ENCODE assay signal across 8 cellular contexts in genomic region chr12:57240926-57241555, GRCh38.
ATAC-seq and TF ChIP-seq lines count a peak whose summit lies in the region.

No MANE protein-coding gene starts in this region.

- peak overlapping the region; percentile 91 for H3K4me3 Mint-ChIP-seq in activated naive CD8-positive, alpha-beta T cell

- H3K4me3 ChIP-seq in DOHH2 (ENCODE audit: low read length) (peak overlapping the region; percentile 87), KMS-11 (IDR thresholded peaks at IDR 0.05; ENCODE audit: insufficient read depth, low read depth, low read length) (no peak overlapping the region), mucosa of rectum (ENCODE audit: low read length in 2 of 2) (peak overlapping the region; percentile 52 to 65)

- no peaks in the 10 kb centered on the region for H3K9me2 ChIP-seq in DOHH2 (replicated peaks; ENCODE audit: control insufficient read depth, low read length)

- H3K36me3 ChIP-seq in DOHH2 (ENCODE audit: control insufficient read depth, low read length) = peaks cover 16% of the 10 kb centered on the region
- no peaks in the 10 kb centered on the region for H3K36me3 ChIP-seq in KMS-11 (ENCODE audit: insufficient read depth)
- H3K36me3 ChIP-seq in mucosa of rectum (ENCODE audit: control insufficient read depth in 2 of 2, insufficient read depth in 2 of 2, low read length in 2 of 2) = no peaks in the 10 kb centered on the region

- peaks cover 30% of the 10 kb centered on the region for H3F3A ChIP-seq in DOHH2 (ENCODE audit: control insufficient read depth, insufficient read depth)

- H3K4me2 ChIP-seq in DOHH2 (ENCODE audit: low read length) = peak overlapping the region; percentile 99
- peak overlapping the region; percentile 99 for H3K4me2 ChIP-seq in KMS-11

- peak overlapping the region; percentile 57; the same call in 1 of the 2 replicates for H3K9ac ChIP-seq in KMS-11
- H3K9ac ChIP-seq in mucosa of rectum (ENCODE audit: low read depth in 1 of 2, low read length in 2 of 2) = peak overlapping the region in 1 of 2 donors; percentile 24

- TF ChIP-seq CTCF in DOHH2 (IDR thresholded peaks at IDR 0.05; ENCODE audit: low read depth, low read length, poor library complexity, severe bottlenecking) (peak; percentile 15), KMS-11 (conservative IDR thresholded peaks at IDR 0.05; ENCODE audit: low read depth, low read length) (0 out of 2 replicates have a peak, but pooled peaks have one; percentile 16)

- H3K9me3 Mint-ChIP-seq in activated naive CD8-positive, alpha-beta T cell (ENCODE audit: low read depth) = no peaks in the 10 kb centered on the region

- H4K20me1 ChIP-seq in DOHH2 (ENCODE audit: control insufficient read depth, insufficient read depth, low read depth, low read length) = no peaks in the 10 kb centered on the region
- H4K20me1 ChIP-seq in KMS-11 (ENCODE audit: insufficient read depth) = no peaks in the 10 kb centered on the region

- no peak overlapping the region for H3K27ac Mint-ChIP-seq in activated naive CD8-positive, alpha-beta T cell

- ATAC-seq in HG03442 (IDR thresholded peaks at IDR 0.05; ENCODE audit: unreplicated experiment) (no peak), HG02970 (IDR thresholded peaks at IDR 0.05; ENCODE audit: low FRiP score, unreplicated experiment) (no peak), GM21381 (IDR thresholded peaks at IDR 0.05; ENCODE audit: unreplicated experiment) (no peak), GM18519 (IDR thresholded peaks at IDR 0.05; ENCODE audit: low FRiP score, unreplicated experiment) (no peak)

- H3K27ac ChIP-seq in DOHH2 (ENCODE audit: low read depth, low read length) (peak overlapping the region; percentile 98), KMS-11 (no peak overlapping the region), mucosa of rectum (ENCODE audit: low read depth in 2 of 2, low read length in 2 of 2) (peak overlapping the region in 1 of 2 donors; percentile 43)

- H3K4me1 Mint-ChIP-seq in activated naive CD8-positive, alpha-beta T cell (ENCODE audit: low read depth) = peaks cover 63% of the 10 kb centered on the region

- H3K9me3 ChIP-seq in DOHH2 (ENCODE audit: control insufficient read depth, insufficient read depth, low read length) = no peaks in the 10 kb centered on the region
- no peaks in the 10 kb centered on the region for H3K9me3 ChIP-seq in mucosa of rectum (ENCODE audit: control insufficient read depth in 2 of 2, low read length in 2 of 2)

- H3K36me3 Mint-ChIP-seq in activated naive CD8-positive, alpha-beta T cell = no peaks in the 10 kb centered on the region

- H3K4me1 ChIP-seq in DOHH2 (ENCODE audit: control insufficient read depth, low read length) = peaks cover 61% of the 10 kb centered on the region
- peaks cover 59% of the 10 kb centered on the region for H3K4me1 ChIP-seq in KMS-11 (ENCODE audit: low read depth, poor library complexity, severe bottlenecking)
- peaks cover 36 to 52% of the 10 kb centered on the region in 2 donors for H3K4me1 ChIP-seq in mucosa of rectum (ENCODE audit: control insufficient read depth in 2 of 2, insufficient read depth in 2 of 2, low read length in 2 of 2)

- H3K27me3 Mint-ChIP-seq in activated naive CD8-positive, alpha-beta T cell = peaks cover 24% of the 10 kb centered on the region

- H2AFZ ChIP-seq in KMS-11 (ENCODE audit: low read depth) = peak overlapping the region; percentile 95; the same call in 1 of the 2 replicates

- H3K27me3 ChIP-seq in DOHH2 (ENCODE audit: control insufficient read depth, low read length) = no peaks in the 10 kb centered on the region
- peaks cover 69% of the 10 kb centered on the region for H3K27me3 ChIP-seq in KMS-11 (ENCODE audit: insufficient read depth, low read depth)
- peaks cover 48 to 50% of the 10 kb centered on the region in 2 donors for H3K27me3 ChIP-seq in mucosa of rectum (ENCODE audit: control insufficient read depth in 2 of 2, insufficient read depth in 2 of 2, low read length in 2 of 2)

- H3K79me2 ChIP-seq in DOHH2 (ENCODE audit: control insufficient read depth, low read length) = peaks cover 17% of the 10 kb centered on the region
- no peaks in the 10 kb centered on the region for H3K79me2 ChIP-seq in KMS-11 (ENCODE audit: insufficient read depth, low read depth)
